ENCODE assay signal across 21 cellular contexts in the genomic region with DNA sequence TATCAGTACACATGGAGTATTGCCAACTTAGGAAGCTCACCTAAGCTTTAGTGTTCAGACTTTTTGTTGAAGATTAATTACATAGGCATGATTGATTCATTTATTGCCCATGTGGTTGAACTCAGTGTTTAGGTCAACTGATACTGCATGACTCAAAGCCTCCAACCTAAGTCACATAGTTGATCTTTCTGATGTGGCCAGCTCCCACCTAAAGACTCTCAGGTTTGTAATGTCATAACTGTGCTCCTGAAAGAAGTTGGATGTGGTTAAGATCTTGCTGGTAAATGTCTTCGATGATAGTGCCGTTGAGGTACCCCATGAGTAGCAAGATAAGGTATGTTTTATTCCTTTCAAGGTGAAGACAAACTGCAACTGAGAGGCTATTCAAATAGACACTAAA.
DNase-seq lines count a peak whose midpoint lies in the region; ATAC-seq lines count a peak whose summit lies in the region.
"Had no signal": no experiment of that assay in that cellular context is flagged by ENCODE, and none has a peak within 500 bp of the region (broad histone marks: within the 10 kb centered on the region; RNA-seq: fewer than 3 reads in every experiment).

No MANE protein-coding gene starts in this region.

- ATAC-seq in activated T-cell treated with anti-CD3 and anti-CD28 coated beads, Interleukin-2, amount 50 U/mL, for 72 hours (replicated peaks in 1 of 2) = peak; percentile 96 to 97
- ATAC-seq in activated CD8-positive, alpha-beta T cell treated with anti-CD3 and anti-CD28 coated beads, Interleukin-2, amount 10 ng/mL, durations not matched to agents 7 days and 5 days = peak; percentile 30
- ATAC-seq in stimulated activated naive CD8-positive, alpha-beta T cell treated with anti-CD3 and anti-CD28 coated beads, Interleukin-15, amount 100 ng/mL, for 72 hours = peak; percentile 97
- no peak for ATAC-seq in HG03175 (IDR thresholded peaks at IDR 0.05; ENCODE audit: unreplicated experiment)
- ATAC-seq: A549, GM23338 had no signal

- H3K36me3 Mint-ChIP-seq in activated T-cell treated with anti-CD3 and anti-CD28 coated beads, Interleukin-2, amount 50 U/mL, for 72 hours (ENCODE audit: insufficient read depth in 2 of 2) = no peaks in the 10 kb centered on the region
- H3K36me3 Mint-ChIP-seq in activated T-cell treated with anti-CD3 and anti-CD28 coated beads, Interleukin-2, amount 50 U/mL, for 24 hours (ENCODE audit: low read depth) = no peaks in the 10 kb centered on the region
- no peaks in the 10 kb centered on the region for H3K36me3 Mint-ChIP-seq in activated CD8-positive, alpha-beta T cell treated with anti-CD3 and anti-CD28 coated beads, Interleukin-2, amount 10 ng/mL, durations not matched to agents 7 days and 5 days (ENCODE audit: low read depth)

- H3K4me1 Mint-ChIP-seq in activated T-cell treated with anti-CD3 and anti-CD28 coated beads, Interleukin-2, amount 50 U/mL, for 72 hours (ENCODE audit: low read depth) = peaks cover 18% of the 10 kb centered on the region
- H3K4me1 Mint-ChIP-seq in activated T-cell treated with anti-CD3 and anti-CD28 coated beads, Interleukin-2, amount 50 U/mL, for 24 hours (ENCODE audit: low read depth) = peaks cover 17% of the 10 kb centered on the region
- peaks cover 13% of the 10 kb centered on the region for H3K4me1 Mint-ChIP-seq in activated CD8-positive, alpha-beta T cell treated with anti-CD3 and anti-CD28 coated beads, Interleukin-2, amount 10 ng/mL, durations not matched to agents 7 days and 5 days (ENCODE audit: low read depth)
- H3K4me1 Mint-ChIP-seq in stimulated activated naive CD8-positive, alpha-beta T cell treated with anti-CD3 and anti-CD28 coated beads, Interleukin-15, amount 100 ng/mL, for 72 hours = peaks cover 11% of the 10 kb centered on the region
- H3K4me1 Mint-ChIP-seq: GM23338, H9 had no signal

- H3K27me3 Mint-ChIP-seq in activated T-cell treated with anti-CD3 and anti-CD28 coated beads, Interleukin-2, amount 50 U/mL, for 72 hours (ENCODE audit: low read depth) = peaks cover 13% of the 10 kb centered on the region
- H3K27me3 Mint-ChIP-seq in activated T-cell treated with anti-CD3 and anti-CD28 coated beads, Interleukin-2, amount 50 U/mL, for 24 hours = peaks cover 45% of the 10 kb centered on the region
- no peaks in the 10 kb centered on the region for H3K27me3 Mint-ChIP-seq in activated CD8-positive, alpha-beta T cell treated with anti-CD3 and anti-CD28 coated beads, Interleukin-2, amount 10 ng/mL, durations not matched to agents 7 days and 5 days (ENCODE audit: low read depth)
- H3K27me3 Mint-ChIP-seq in stimulated activated naive CD8-positive, alpha-beta T cell treated with anti-CD3 and anti-CD28 coated beads, Interleukin-15, amount 100 ng/mL, for 72 hours = no peaks in the 10 kb centered on the region
- H3K27me3 Mint-ChIP-seq: CD4-positive, alpha-beta T cell had no signal

- CTCF ChIA-PET in activated CD8-positive, alpha-beta T cell treated with anti-CD3 and anti-CD28 coated beads, Interleukin-2, amount 10 ng/mL, durations not matched to agents 7 days and 5 days (lab: Charles Lee) = no interaction called here

- H3K4me3 Mint-ChIP-seq in activated T-cell treated with anti-CD3 and anti-CD28 coated beads, Interleukin-2, amount 50 U/mL, for 72 hours = no peak overlapping the region
- H3K4me3 Mint-ChIP-seq in activated T-cell treated with anti-CD3 and anti-CD28 coated beads, Interleukin-2, amount 50 U/mL, for 24 hours = no peak overlapping the region
- H3K4me3 Mint-ChIP-seq in activated CD8-positive, alpha-beta T cell treated with anti-CD3 and anti-CD28 coated beads, Interleukin-2, amount 10 ng/mL, durations not matched to agents 7 days and 5 days = no peak overlapping the region
- H3K4me3 Mint-ChIP-seq in stimulated activated naive CD8-positive, alpha-beta T cell treated with anti-CD3 and anti-CD28 coated beads, Interleukin-15, amount 100 ng/mL, for 72 hours = no peak overlapping the region
- H3K4me3 Mint-ChIP-seq: CD4-positive, alpha-beta T cell; GM23338; H9 had no signal

- peaks cover 5 to 7% of the 10 kb centered on the region in 2 donors for H3K9me3 Mint-ChIP-seq in activated T-cell treated with anti-CD3 and anti-CD28 coated beads, Interleukin-2, amount 50 U/mL, for 72 hours
- no peaks in the 10 kb centered on the region for H3K9me3 Mint-ChIP-seq in activated T-cell treated with anti-CD3 and anti-CD28 coated beads, Interleukin-2, amount 50 U/mL, for 24 hours
- no peaks in the 10 kb centered on the region for H3K9me3 Mint-ChIP-seq in activated CD8-positive, alpha-beta T cell treated with anti-CD3 and anti-CD28 coated beads, Interleukin-2, amount 10 ng/mL, durations not matched to agents 7 days and 5 days (ENCODE audit: insufficient read depth)
- H3K9me3 Mint-ChIP-seq in stimulated activated naive CD8-positive, alpha-beta T cell treated with anti-CD3 and anti-CD28 coated beads, Interleukin-15, amount 100 ng/mL, for 72 hours = peaks cover 0 to 4% of the 10 kb centered on the region in 2 donors
- H3K9me3 Mint-ChIP-seq: GM23338 had no signal

- H3K27ac Mint-ChIP-seq in activated T-cell treated with anti-CD3 and anti-CD28 coated beads, Interleukin-2, amount 50 U/mL, for 72 hours = no peak overlapping the region
- no peak overlapping the region for H3K27ac Mint-ChIP-seq in activated T-cell treated with anti-CD3 and anti-CD28 coated beads, Interleukin-2, amount 50 U/mL, for 24 hours
- H3K27ac Mint-ChIP-seq in activated CD8-positive, alpha-beta T cell treated with anti-CD3 and anti-CD28 coated beads, Interleukin-2, amount 10 ng/mL, durations not matched to agents 7 days and 5 days = no peak overlapping the region
- H3K27ac Mint-ChIP-seq in stimulated activated naive CD8-positive, alpha-beta T cell treated with anti-CD3 and anti-CD28 coated beads, Interleukin-15, amount 100 ng/mL, for 72 hours = no peak overlapping the region
- H3K27ac Mint-ChIP-seq: CD4-positive, alpha-beta T cell; GM23338; H9 had no signal

- POLR2A ChIA-PET in activated CD8-positive, alpha-beta T cell treated with anti-CD3 and anti-CD28 coated beads, Interleukin-2, amount 10 ng/mL, durations not matched to agents 7 days and 5 days (lab: Charles Lee) = no interaction called here

- DNase-seq in activated T-cell treated with anti-CD3 and anti-CD28 coated beads, Interleukin-2, amount 50 U/mL, for 72 hours = peak; percentile 14 to 21
- no peak for DNase-seq in activated T-cell treated with anti-CD3 and anti-CD28 coated beads, Interleukin-2, amount 50 U/mL, for 24 hours
- DNase-seq in stimulated activated CD4-positive, alpha-beta T cell treated with anti-CD3 and anti-CD28 coated beads, Interleukin-4, amount 100 ng/mL, for 24 hours = peak; percentile 3
- DNase-seq in stimulated activated CD4-positive, alpha-beta T cell treated with anti-CD3 and anti-CD28 coated beads, Interleukin-4, amount 100 ng/mL, for 1 hour = no peak
- no peak for DNase-seq in activated CD8-positive, alpha-beta T cell treated with anti-CD3 and anti-CD28 coated beads, Interleukin-2, amount 10 ng/mL, durations not matched to agents 7 days and 5 days
- DNase-seq in stimulated activated naive CD8-positive, alpha-beta T cell treated with anti-CD3 and anti-CD28 coated beads, Interleukin-15, amount 100 ng/mL, for 72 hours = peak in 1 of 2 donors; percentile 38
- no peak for DNase-seq in activated CD8-positive, alpha-beta memory T cell treated with anti-CD3 and anti-CD28 coated beads, Interleukin-2, amount 50 U/mL, for 4 hours
- DNase-seq: AML-193; CD4-positive, alpha-beta T cell; DMS53; H9; KG1; MG63; NCI-H2029; NCI-H446 treated with DMSO at 0.1 percent for 48 hours; NCI-H526 treated with DMSO at 0.1 percent for 48 hours; Right ventricle myocardium superior; RPMI8226 had no signal

Comparison
In these comparisons a context has a peak if more than half of its experiments do, and no peak if none do; other contexts are left out.
1. DNase-seq: peak in activated T-cell treated with anti-CD3 and anti-CD28 coated beads, Interleukin-2, amount 50 U/mL, for 72 hours (2 of 2) and stimulated activated CD4-positive, alpha-beta T cell treated with anti-CD3 and anti-CD28 coated beads, Interleukin-4, amount 100 ng/mL, for 24 hours (single experiment); none in activated T-cell treated with anti-CD3 and anti-CD28 coated beads, Interleukin-2, amount 50 U/mL, for 24 hours (single experiment), stimulated activated CD4-positive, alpha-beta T cell treated with anti-CD3 and anti-CD28 coated beads, Interleukin-4, amount 100 ng/mL, for 1 hour (single experiment), activated CD8-positive, alpha-beta T cell treated with anti-CD3 and anti-CD28 coated beads, Interleukin-2, amount 10 ng/mL, durations not matched to agents 7 days and 5 days (single experiment) and activated CD8-positive, alpha-beta memory T cell treated with anti-CD3 and anti-CD28 coated beads, Interleukin-2, amount 50 U/mL, for 4 hours (single experiment).